In genomic region chr1:118859999-118860398, GRCh38 we compare ENCODE assay signal across 27 cellular contexts.
"Had no signal": no experiment of that assay in that cellular context is flagged by ENCODE, and none has a peak within 500 bp of the region (broad histone marks: within the 10 kb centered on the region; RNA-seq: fewer than 3 reads in every experiment).

No MANE protein-coding gene starts in this region.

- H3K9me3 Mint-ChIP-seq: mesothelial cell of epicardium; neural progenitor cell; stimulated activated naive CD8-positive, alpha-beta T cell treated with anti-CD3 and anti-CD28 coated beads, Interleukin-15, Interleukin-2, amounts not matched to agents 100 ng/mL and 50 ng/mL, for 24 hours had no signal

- H3K79me2 ChIP-seq: hepatocyte, parathyroid adenoma had no signal

- DNase-seq: heart right ventricle; islet precursor cell; left ventricle myocardium inferior; mesendoderm; naive B cell; natural killer cell; nephron progenitor cell; occipital lobe; psoas muscle; sigmoid colon; small intestine; spleen; stimulated activated CD4-positive, alpha-beta T cell treated with anti-CD3 and anti-CD28 coated beads, Interleukin-4, amount 100 ng/mL, for 24 hours; stimulated activated naive CD4-positive, alpha-beta T cell; upper lobe of right lung had no signal

- H3K4me3 Mint-ChIP-seq: mesothelial cell of epicardium; naive B cell; natural killer cell; nephron progenitor cell; neural progenitor cell; stimulated activated effector memory CD8-positive, alpha-beta T cell treated with anti-CD3 and anti-CD28 coated beads, Interleukin-12 subunit alpha, Interleukin-12 subunit beta, amount 100 ng/mL, for 72 hours; stimulated activated naive CD8-positive, alpha-beta T cell treated with anti-CD3 and anti-CD28 coated beads, Interleukin-15, Interleukin-2, amounts not matched to agents 100 ng/mL and 50 ng/mL, for 24 hours had no signal

- H3K36me3 ChIP-seq: heart right ventricle, left ventricle myocardium inferior, neural progenitor cell, neutrophil, right atrium auricular region, sigmoid colon, spleen, suprapubic skin, thoracic aorta, tibial nerve, upper lobe of right lung had no signal

- H3K4me1 Mint-ChIP-seq: mesothelial cell of epicardium; naive B cell; natural killer cell; neural progenitor cell; stimulated activated effector memory CD8-positive, alpha-beta T cell treated with anti-CD3 and anti-CD28 coated beads, Interleukin-12 subunit alpha, Interleukin-12 subunit beta, amount 100 ng/mL, for 72 hours had no signal

- H3K36me3 Mint-ChIP-seq: mesothelial cell of epicardium; naive B cell; natural killer cell; neural progenitor cell; stimulated activated effector memory CD8-positive, alpha-beta T cell treated with anti-CD3 and anti-CD28 coated beads, Interleukin-12 subunit alpha, Interleukin-12 subunit beta, amount 100 ng/mL, for 72 hours had no signal

- H3K27me3 ChIP-seq: heart right ventricle, hepatocyte, neural progenitor cell, neutrophil, right atrium auricular region, sigmoid colon, spleen, suprapubic skin, tibial nerve, upper lobe of right lung had no signal

- H3K4me3 ChIP-seq: heart right ventricle, hepatocyte, left ventricle myocardium inferior, lung, neural progenitor cell, psoas muscle, right atrium auricular region, sigmoid colon, spleen, suprapubic skin, thoracic aorta, tibial nerve, upper lobe of right lung had no signal

- H2AFZ ChIP-seq: hepatocyte, neural progenitor cell, parathyroid adenoma had no signal

- H3K27ac Mint-ChIP-seq: mesothelial cell of epicardium; naive B cell; natural killer cell; nephron progenitor cell; neural progenitor cell; stimulated activated effector memory CD8-positive, alpha-beta T cell treated with anti-CD3 and anti-CD28 coated beads, Interleukin-12 subunit alpha, Interleukin-12 subunit beta, amount 100 ng/mL, for 72 hours; stimulated activated naive CD8-positive, alpha-beta T cell treated with anti-CD3 and anti-CD28 coated beads, Interleukin-15, Interleukin-2, amounts not matched to agents 100 ng/mL and 50 ng/mL, for 24 hours had no signal

- H3K27ac ChIP-seq: heart right ventricle, hepatocyte, left ventricle myocardium inferior, neural progenitor cell, neutrophil, parathyroid adenoma, psoas muscle, right atrium auricular region, sigmoid colon, spleen, suprapubic skin, thoracic aorta, tibial nerve, upper lobe of right lung had no signal

- H3K27me3 Mint-ChIP-seq: naive B cell; stimulated activated naive CD8-positive, alpha-beta T cell treated with anti-CD3 and anti-CD28 coated beads, Interleukin-15, Interleukin-2, amounts not matched to agents 100 ng/mL and 50 ng/mL, for 24 hours had no signal

- ATAC-seq: heart right ventricle; natural killer cell; psoas muscle; stimulated activated effector memory CD8-positive, alpha-beta T cell treated with anti-CD3 and anti-CD28 coated beads, Interleukin-12 subunit alpha, Interleukin-12 subunit beta, amount 100 ng/mL, for 72 hours; upper lobe of right lung had no signal

- H3K4me2 ChIP-seq: hepatocyte, neural progenitor cell had no signal

- H3K4me1 ChIP-seq: heart right ventricle, left ventricle myocardium inferior, neural progenitor cell, parathyroid adenoma, psoas muscle, right atrium auricular region, sigmoid colon, spleen, suprapubic skin, upper lobe of right lung had no signal
